Comparison of ENCODE assay signal across 8 cellular contexts in the genomic region with DNA sequence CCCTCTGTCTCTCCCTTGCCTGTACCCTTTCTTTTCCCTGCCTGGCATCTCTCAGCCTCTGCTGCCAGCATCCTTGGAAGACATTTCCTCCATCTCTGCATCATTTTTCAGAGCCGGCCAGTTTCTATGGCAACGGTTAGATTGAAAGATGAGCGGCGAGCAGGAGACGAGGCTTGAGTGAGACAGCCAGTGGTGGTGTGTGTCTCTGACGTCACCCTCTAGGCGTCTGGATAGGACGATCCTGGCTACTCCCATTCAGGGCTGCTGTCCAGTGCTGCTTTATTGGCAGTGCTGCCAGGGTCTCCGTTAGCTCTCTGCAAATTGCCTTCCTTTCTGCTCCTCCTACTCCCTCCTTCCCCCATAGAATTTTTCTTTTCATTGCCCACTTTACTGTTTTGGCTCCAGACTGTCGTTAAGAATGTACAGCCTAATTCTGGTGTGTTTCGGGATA.
DNase-seq lines count a peak whose midpoint lies in the region; ATAC-seq and TF ChIP-seq lines count a peak whose summit lies in the region.

No MANE protein-coding gene starts in this region.

- no peaks in the 10 kb centered on the region for H3F3A ChIP-seq in Loucy (ENCODE audit: low read depth)

- H2AFZ ChIP-seq in Loucy (ENCODE audit: low read length): no peak overlapping the region

- H3K4me3 ChIP-seq in Loucy (ENCODE audit: low read length, poor library complexity, severe bottlenecking) (no peak overlapping the region), cardiac fibroblast (replicated peaks in 1 of 2; ENCODE audit: low read depth in 2 of 2, low read length in 2 of 2) (no peak overlapping the region), tibial artery (no peak overlapping the region)

- no peaks in the 10 kb centered on the region for H3K27me3 ChIP-seq in Loucy (ENCODE audit: insufficient read depth, low read length, poor library complexity, severe bottlenecking)
- no peaks in the 10 kb centered on the region for H3K27me3 ChIP-seq in layer of hippocampus (ENCODE audit: control insufficient read depth, insufficient read depth, low read length)
- no peaks in the 10 kb centered on the region for H3K27me3 ChIP-seq in tibial artery

- no peaks in the 10 kb centered on the region for H3K9me3 ChIP-seq in Loucy (ENCODE audit: insufficient read depth, low read depth, low read length)
- no peaks in the 10 kb centered on the region for H3K9me3 ChIP-seq in tibial artery

- H3K9ac ChIP-seq in Loucy (ENCODE audit: low read depth, low read length, poor library complexity, severe bottlenecking): no peak overlapping the region

- ATAC-seq in HG02840 (IDR thresholded peaks at IDR 0.05; ENCODE audit: low FRiP score, unreplicated experiment): no peak
- ATAC-seq in HG03521 (IDR thresholded peaks at IDR 0.05; ENCODE audit: unreplicated experiment): no peak
- no peak for ATAC-seq in HG03342 (IDR thresholded peaks at IDR 0.05; ENCODE audit: unreplicated experiment)

- intact Hi-C loops in tibial artery (cut with DNase I; ENCODE audit: low total_unique reads): no loop called here

- H3K4me1 ChIP-seq in Loucy (ENCODE audit: insufficient read depth, low read length, poor library complexity, severe bottlenecking): peaks cover 23% of the 10 kb centered on the region
- H3K4me1 ChIP-seq in tibial artery: peaks cover 0 to 26% (median 8%) of the 10 kb centered on the region in 4 donors

- TF ChIP-seq CTCF in Loucy (conservative IDR thresholded peaks at IDR 0.05; ENCODE audit: low read length) (no peak), cardiac fibroblast (IDR thresholded peaks at IDR 0.05; ENCODE audit: low read depth, low read length) (no peak), tibial artery (IDR thresholded peaks at IDR 0.05) (no peak)

- no peaks in the 10 kb centered on the region for H3K9me2 ChIP-seq in Loucy (replicated peaks; ENCODE audit: low read depth, low read length)

- peak; percentile 83 to 84 for DNase-seq in cardiac fibroblast (ENCODE audit: low read depth in 2 of 2)
- peak; percentile 76 to 79 for DNase-seq in tibial artery
- no peak for DNase-seq in stimulated activated CD4-positive, alpha-beta T cell treated with anti-CD3 and anti-CD28 coated beads, Interleukin-4, amount 100 ng/mL, for 1 hour

- peaks cover 30% of the 10 kb centered on the region for H4K20me1 ChIP-seq in Loucy (ENCODE audit: insufficient read depth, low read length, poor library complexity, severe bottlenecking)

- peaks cover 38% of the 10 kb centered on the region; the same call in 1 of the 2 replicates for H3K79me2 ChIP-seq in Loucy (ENCODE audit: insufficient read depth, low read length)

- peak overlapping the region; percentile 58 for H3K4me2 ChIP-seq in Loucy (ENCODE audit: low read depth, low read length, poor library complexity, severe bottlenecking)

- H3K36me3 ChIP-seq in Loucy (ENCODE audit: insufficient read depth, low read length): peaks cover 10% of the 10 kb centered on the region; the same call in 1 of the 2 replicates
- H3K36me3 ChIP-seq in tibial artery: no peaks in the 10 kb centered on the region

- H3K27ac ChIP-seq in layer of hippocampus (ENCODE audit: low read depth, low read length) (peak overlapping the region; percentile 24), tibial artery (no peak overlapping the region)
